Comparison of ENCODE assay signal across 23 cellular contexts in genomic region chr12:30997685-30998440, GRCh38.
"Had no signal": no experiment of that assay in that cellular context is flagged by ENCODE, and none has a peak within 500 bp of the region (broad histone marks: within the 10 kb centered on the region; RNA-seq: fewer than 3 reads in every experiment).

No MANE protein-coding gene starts in this region.

- H3K36me3 ChIP-seq: breast epithelium, esophagus muscularis mucosa, heart right ventricle, left ventricle myocardium inferior, right lobe of liver, thoracic aorta had no signal

- H3K27me3 ChIP-seq: breast epithelium, esophagus muscularis mucosa, foreskin keratinocyte, heart right ventricle, right lobe of liver had no signal

- H3K27ac ChIP-seq: breast epithelium, esophagus muscularis mucosa, foreskin keratinocyte, heart right ventricle, left ventricle myocardium inferior, right lobe of liver, thoracic aorta had no signal

- DNase-seq: activated B cell treated with CpG ODN at 0.5 μM for 24 hours; activated CD4-positive, alpha-beta T cell treated with anti-CD3 and anti-CD28 coated beads, Interleukin-2, amount 50 U/mL, for 1 hour; activated CD8-positive, alpha-beta T cell treated with anti-CD3 and anti-CD28 coated beads for 36 hours; activated naive CD4-positive, alpha-beta T cell; activated T-cell treated with anti-CD3 and anti-CD28 coated beads, Interleukin-2, amount 50 U/mL, for 48 hours; dermis blood vessel endothelial cell; effector CD4-positive, alpha-beta T cell; foreskin keratinocyte; heart right ventricle; left ventricle myocardium inferior; naive thymus-derived CD8-positive, alpha-beta T cell; small intestine; stimulated activated CD4-positive, alpha-beta T cell treated with anti-CD3 and anti-CD28 coated beads, Interleukin-4, amount 100 ng/mL, for 24 hours; T-cell; trophoblast cell had no signal

- H3K4me3 ChIP-seq: breast epithelium, esophagus muscularis mucosa, heart right ventricle, left ventricle myocardium inferior, right lobe of liver, thoracic aorta had no signal

- H3K9me3 ChIP-seq: breast epithelium, esophagus muscularis mucosa, heart right ventricle, left ventricle myocardium inferior, right lobe of liver, thoracic aorta had no signal

- H3K4me1 ChIP-seq: breast epithelium, esophagus muscularis mucosa, foreskin keratinocyte, heart right ventricle, right lobe of liver had no signal

- ATAC-seq: activated CD8-positive, alpha-beta T cell treated with anti-CD3 and anti-CD28 coated beads for 36 hours; activated naive CD4-positive, alpha-beta T cell treated with anti-CD3 and anti-CD28 coated beads, Interleukin-2, amount 50 U/mL, for 72 hours; foreskin keratinocyte; heart right ventricle; naive thymus-derived CD8-positive, alpha-beta T cell; stimulated activated effector memory CD8-positive, alpha-beta T cell treated with anti-CD3 and anti-CD28 coated beads, Interleukin-12 subunit alpha, Interleukin-12 subunit beta, amount 100 ng/mL, for 72 hours; T-cell had no signal

- FAIRE-seq: colon, small intestine, urothelium cell line had no signal
